1 cellular context compared by ENCODE assay signal in the genomic region with DNA sequence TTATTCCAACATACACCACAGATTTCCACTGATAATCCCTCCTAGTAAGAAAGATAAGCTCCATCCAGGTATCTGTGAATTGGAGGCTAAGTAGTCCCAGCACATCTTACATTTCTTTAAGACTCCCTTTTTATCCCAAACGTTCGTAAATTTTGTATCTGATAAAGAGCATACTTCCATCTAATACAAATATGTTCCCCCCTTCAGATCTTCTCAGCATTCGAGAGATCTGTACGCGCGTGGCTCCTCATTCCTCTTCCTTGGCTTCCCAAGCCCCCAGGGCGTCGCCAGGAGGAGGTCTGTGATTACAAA.
TF ChIP-seq lines count a peak whose summit lies in the region.

No MANE protein-coding gene starts in this region.

TF ChIP-seq in SK-N-SH, 30 proteins besides CTCF, POLR2A, EP300 and RAD21 (continued from another document):
- TF ChIP-seq, protein P1, sequence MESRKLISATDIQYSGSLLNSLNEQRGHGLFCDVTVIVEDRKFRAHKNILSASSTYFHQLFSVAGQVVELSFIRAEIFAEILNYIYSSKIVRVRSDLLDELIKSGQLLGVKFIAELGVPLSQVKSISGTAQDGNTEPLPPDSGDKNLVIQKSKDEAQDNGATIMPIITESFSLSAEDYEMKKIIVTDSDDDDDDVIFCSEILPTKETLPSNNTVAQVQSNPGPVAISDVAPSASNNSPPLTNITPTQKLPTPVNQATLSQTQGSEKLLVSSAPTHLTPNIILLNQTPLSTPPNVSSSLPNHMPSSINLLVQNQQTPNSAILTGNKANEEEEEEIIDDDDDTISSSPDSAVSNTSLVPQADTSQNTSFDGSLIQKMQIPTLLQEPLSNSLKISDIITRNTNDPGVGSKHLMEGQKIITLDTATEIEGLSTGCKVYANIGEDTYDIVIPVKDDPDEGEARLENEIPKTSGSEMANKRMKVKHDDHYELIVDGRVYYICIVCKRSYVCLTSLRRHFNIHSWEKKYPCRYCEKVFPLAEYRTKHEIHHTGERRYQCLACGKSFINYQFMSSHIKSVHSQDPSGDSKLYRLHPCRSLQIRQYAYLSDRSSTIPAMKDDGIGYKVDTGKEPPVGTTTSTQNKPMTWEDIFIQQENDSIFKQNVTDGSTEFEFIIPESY (IDR thresholded peaks at IDR 0.05; ENCODE audit: borderline replicate concordance, low read depth), result no peak
- TF ChIP-seq, protein P2, sequence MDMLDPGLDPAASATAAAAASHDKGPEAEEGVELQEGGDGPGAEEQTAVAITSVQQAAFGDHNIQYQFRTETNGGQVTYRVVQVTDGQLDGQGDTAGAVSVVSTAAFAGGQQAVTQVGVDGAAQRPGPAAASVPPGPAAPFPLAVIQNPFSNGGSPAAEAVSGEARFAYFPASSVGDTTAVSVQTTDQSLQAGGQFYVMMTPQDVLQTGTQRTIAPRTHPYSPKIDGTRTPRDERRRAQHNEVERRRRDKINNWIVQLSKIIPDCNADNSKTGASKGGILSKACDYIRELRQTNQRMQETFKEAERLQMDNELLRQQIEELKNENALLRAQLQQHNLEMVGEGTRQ (IDR thresholded peaks at IDR 0.05; ENCODE audit: borderline replicate concordance, low read depth, low read length), result no peak
- TF ChIP-seq GATA2 (CRISPR knock-in tag; IDR thresholded peaks at IDR 0.05) (no peak), FOXJ3 (CRISPR knock-in tag; IDR thresholded peaks at IDR 0.05) (no peak), EZH2phosphoT487 (IDR thresholded peaks at IDR 0.05; ENCODE audit: borderline replicate concordance, low read depth) (no peak), POLR2AphosphoS5 (IDR thresholded peaks at IDR 0.05; ENCODE audit: low read depth, low read length) (no peak), FOXM1 (IDR thresholded peaks at IDR 0.05; ENCODE audit: low read depth) (no peak)
- TF ChIP-seq, protein P3, sequence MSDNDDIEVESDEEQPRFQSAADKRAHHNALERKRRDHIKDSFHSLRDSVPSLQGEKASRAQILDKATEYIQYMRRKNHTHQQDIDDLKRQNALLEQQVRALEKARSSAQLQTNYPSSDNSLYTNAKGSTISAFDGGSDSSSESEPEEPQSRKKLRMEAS (IDR thresholded peaks at IDR 0.05; ENCODE audit: low read depth), result no peak
- TF ChIP-seq, protein P4, sequence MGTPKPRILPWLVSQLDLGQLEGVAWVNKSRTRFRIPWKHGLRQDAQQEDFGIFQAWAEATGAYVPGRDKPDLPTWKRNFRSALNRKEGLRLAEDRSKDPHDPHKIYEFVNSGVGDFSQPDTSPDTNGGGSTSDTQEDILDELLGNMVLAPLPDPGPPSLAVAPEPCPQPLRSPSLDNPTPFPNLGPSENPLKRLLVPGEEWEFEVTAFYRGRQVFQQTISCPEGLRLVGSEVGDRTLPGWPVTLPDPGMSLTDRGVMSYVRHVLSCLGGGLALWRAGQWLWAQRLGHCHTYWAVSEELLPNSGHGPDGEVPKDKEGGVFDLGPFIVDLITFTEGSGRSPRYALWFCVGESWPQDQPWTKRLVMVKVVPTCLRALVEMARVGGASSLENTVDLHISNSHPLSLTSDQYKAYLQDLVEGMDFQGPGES (IDR thresholded peaks at IDR 0.05; ENCODE audit: low read depth, low read length), result no peak
- TF ChIP-seq, protein P5, sequence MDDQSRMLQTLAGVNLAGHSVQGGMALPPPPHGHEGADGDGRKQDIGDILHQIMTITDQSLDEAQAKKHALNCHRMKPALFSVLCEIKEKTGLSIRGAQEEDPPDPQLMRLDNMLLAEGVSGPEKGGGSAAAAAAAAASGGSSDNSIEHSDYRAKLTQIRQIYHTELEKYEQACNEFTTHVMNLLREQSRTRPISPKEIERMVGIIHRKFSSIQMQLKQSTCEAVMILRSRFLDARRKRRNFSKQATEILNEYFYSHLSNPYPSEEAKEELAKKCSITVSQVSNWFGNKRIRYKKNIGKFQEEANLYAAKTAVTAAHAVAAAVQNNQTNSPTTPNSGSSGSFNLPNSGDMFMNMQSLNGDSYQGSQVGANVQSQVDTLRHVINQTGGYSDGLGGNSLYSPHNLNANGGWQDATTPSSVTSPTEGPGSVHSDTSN (IDR thresholded peaks at IDR 0.05), result no peak
